ENCODE assay signal across 1 cellular context in genomic region chr21:16388911-16389515, GRCh38.
TF ChIP-seq lines count a peak whose summit lies in the region.

No MANE protein-coding gene starts in this region.

TF ChIP-seq in HepG2, 621 proteins besides CTCF, POLR2A, EP300 and RAD21 (continued from another document):
- TF ChIP-seq JARID2 (CRISPR knock-in tag; IDR thresholded peaks at IDR 0.05; ENCODE audit: insufficient replicate concordance) (no peak), ZNF136 (CRISPR knock-in tag; IDR thresholded peaks at IDR 0.05; ENCODE audit: low read depth) (no peak), NBN (conservative IDR thresholded peaks at IDR 0.05) (no peak), ZNF335 (CRISPR knock-in tag; IDR thresholded peaks at IDR 0.05) (no peak)
